9 cellular contexts compared by ENCODE assay signal in the genomic region with DNA sequence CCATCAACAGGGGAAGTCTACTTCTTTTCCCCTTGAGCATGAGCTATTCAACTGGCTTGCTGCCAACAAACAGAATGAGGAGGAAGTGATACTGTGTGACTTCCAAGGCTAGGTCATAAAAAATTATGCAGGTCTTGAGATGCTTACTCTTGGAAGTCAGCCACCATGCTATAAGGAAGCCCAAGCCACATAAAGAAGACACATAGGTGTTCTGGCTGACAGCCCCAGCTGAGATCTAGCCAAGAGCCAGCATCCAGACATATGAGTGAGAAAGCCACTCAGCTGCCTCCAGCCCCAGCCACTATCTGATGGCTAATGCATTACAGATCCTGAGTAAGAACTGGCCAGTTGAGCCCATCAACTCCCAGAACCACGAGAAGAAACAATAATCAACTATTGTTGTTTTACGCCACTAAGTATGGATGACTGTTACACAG. TPM values are rescaled to one million over a fixed set of nuclear protein-coding genes. Genes with fewer than 3 reads are reported as not detected.
DNase-seq lines count a peak whose midpoint lies in the region; ATAC-seq and TF ChIP-seq lines count a peak whose summit lies in the region.
"Had no signal": no experiment of that assay in that cellular context is flagged by ENCODE, and none has a peak within 500 bp of the region (broad histone marks: within the 10 kb centered on the region; RNA-seq: fewer than 3 reads in every experiment).

No MANE protein-coding gene starts in this region.

- H3K4me3 Mint-ChIP-seq in activated CD4-positive, alpha-beta T cell treated with anti-CD3 and anti-CD28 coated beads, Interleukin-2, amount 10 ng/mL, durations not matched to agents 7 days and 5 days = no peak overlapping the region

- H3K9ac ChIP-seq in adipocyte (ENCODE audit: low read length) = no peak overlapping the region

- H3K4me1 ChIP-seq in adipocyte (ENCODE audit: control insufficient read depth, insufficient read depth, low read length) = peaks cover 57% of the 10 kb centered on the region
- peaks cover 0 to 3% (median 0%) of the 10 kb centered on the region in 4 donors for H3K4me1 ChIP-seq in transverse colon

- H3K9me3 Mint-ChIP-seq in activated CD4-positive, alpha-beta T cell treated with anti-CD3 and anti-CD28 coated beads, Interleukin-2, amount 10 ng/mL, durations not matched to agents 7 days and 5 days = peaks cover 4% of the 10 kb centered on the region

- H3K36me3 Mint-ChIP-seq in activated CD4-positive, alpha-beta T cell treated with anti-CD3 and anti-CD28 coated beads, Interleukin-2, amount 10 ng/mL, durations not matched to agents 7 days and 5 days (ENCODE audit: low read depth) = peaks cover 30% of the 10 kb centered on the region

- peaks cover 10% of the 10 kb centered on the region for H3K4me1 Mint-ChIP-seq in activated CD4-positive, alpha-beta T cell treated with anti-CD3 and anti-CD28 coated beads, Interleukin-2, amount 10 ng/mL, durations not matched to agents 7 days and 5 days

- no peak for DNase-seq in activated CD4-positive, alpha-beta T cell treated with anti-CD3 and anti-CD28 coated beads, Interleukin-2, amount 10 ng/mL, durations not matched to agents 7 days and 5 days
- DNase-seq in activated CD4-positive, alpha-beta T cell treated with anti-CD3 and anti-CD28 coated beads, Interleukin-2, amount 50 U/mL, for 4 hours = no peak
- DNase-seq in Kasumi-1 (lab: John Stamatoyannopoulos, UW) (peak; percentile 45 to 49), adipocyte (ENCODE audit: low read depth) (peak; percentile 30), transverse colon (peak; percentile 12), cerebellar cortex (ENCODE audit: low spot score) (no peak), head of caudate nucleus (no peak)
- DNase-seq: NCI-H1048 had no signal

- CTCF ChIA-PET in activated CD4-positive, alpha-beta T cell treated with anti-CD3 and anti-CD28 coated beads, Interleukin-2, amount 10 ng/mL, durations not matched to agents 7 days and 5 days (lab: Charles Lee) = interaction anchor here (0.7 to 1.3 kb wide), 6 partner anchors 10 to 207 kb away, joined by 3 to 5 read pairs (median 3); no protein-coding TSS in a partner anchor

- POLR2A ChIA-PET in activated CD4-positive, alpha-beta T cell treated with anti-CD3 and anti-CD28 coated beads, Interleukin-2, amount 10 ng/mL, durations not matched to agents 7 days and 5 days (lab: Charles Lee) = no interaction called here

- ATAC-seq in GM21717 (IDR thresholded peaks at IDR 0.05; ENCODE audit: unreplicated experiment) = no peak

- no peaks in the 10 kb centered on the region for H3K27me3 Mint-ChIP-seq in activated CD4-positive, alpha-beta T cell treated with anti-CD3 and anti-CD28 coated beads, Interleukin-2, amount 10 ng/mL, durations not matched to agents 7 days and 5 days

- H3K27me3 ChIP-seq in adipocyte (replicated peaks; ENCODE audit: control insufficient read depth, insufficient read depth, low read length) (no peaks in the 10 kb centered on the region), transverse colon (no peaks in the 10 kb centered on the region)

- TF ChIP-seq EP300 in transverse colon (IDR thresholded peaks at IDR 0.05; ENCODE audit: low read depth) = no peak

- intact Hi-C loops in transverse colon (cut with DNase I; ENCODE audit: low total_unique reads) (no loop called here), head of caudate nucleus (cut with DNase I) (no loop called here)

- TF ChIP-seq CTCF in transverse colon (IDR thresholded peaks at IDR 0.05) = no peak

- H3K36me3 ChIP-seq in adipocyte (ENCODE audit: control insufficient read depth, insufficient read depth, low read length, severe bottlenecking) (peaks cover 34% of the 10 kb centered on the region), transverse colon (peaks cover 0 to 11% (median 5%) of the 10 kb centered on the region in 4 donors)

- peak overlapping the region; percentile 21 for H3K27ac Mint-ChIP-seq in activated CD4-positive, alpha-beta T cell treated with anti-CD3 and anti-CD28 coated beads, Interleukin-2, amount 10 ng/mL, durations not matched to agents 7 days and 5 days

- H3K9me3 ChIP-seq in adipocyte (ENCODE audit: control insufficient read depth, low read length) (no peaks in the 10 kb centered on the region), transverse colon (peaks cover 0 to 5% of the 10 kb centered on the region in 2 donors)

- 82% methylated on average over 2 of the region's 2 CpGs; no CpG with 5 or more reads in 1 of the 2 donors for WGBS in transverse colon (ENCODE audit: low coverage in 1 of 2), 2 donors

- H3K27ac ChIP-seq in transverse colon = no peak overlapping the region

- TF ChIP-seq POLR2A in transverse colon (IDR thresholded peaks at IDR 0.05) = no peak

- in situ Hi-C loops in transverse colon (cut with MboI; ENCODE audit: low pct_ligation_motif_present in 1 of 4, low pct_unique_long_range_greater_than_20kb in 1 of 4, low sequenced_read_pairs in 3 of 4) = no loop called here

- H3K4me3 ChIP-seq in adipocyte (ENCODE audit: low read length) (no peak overlapping the region), transverse colon (no peak overlapping the region)

RNA-seq across cellular contexts. Expression of a gene that starts 31.0 kb away (rescaled TPM):
- 10 to 100 TPM; 44.7 to 50.2 TPM for total RNA-seq in activated CD4-positive, alpha-beta T cell treated with anti-CD3 and anti-CD28 coated beads, Interleukin-2, amount 10 ng/mL, durations not matched to agents 7 days and 5 days
- 10 to 100 TPM; 28.1 to 55.5 (median 41.5) TPM for total RNA-seq in transverse colon

Comparison
In these comparisons a context has a peak if more than half of its experiments do, and no peak if none do; other contexts are left out.
1. DNase-seq: peak in Kasumi-1 (2 of 2), adipocyte (single experiment) and transverse colon (single experiment); none in activated CD4-positive, alpha-beta T cell treated with anti-CD3 and anti-CD28 coated beads, Interleukin-2, amount 10 ng/mL, durations not matched to agents 7 days and 5 days (single experiment), activated CD4-positive, alpha-beta T cell treated with anti-CD3 and anti-CD28 coated beads, Interleukin-2, amount 50 U/mL, for 4 hours (0 of 2), cerebellar cortex (single experiment) and head of caudate nucleus (0 of 42).